In the genomic region with DNA sequence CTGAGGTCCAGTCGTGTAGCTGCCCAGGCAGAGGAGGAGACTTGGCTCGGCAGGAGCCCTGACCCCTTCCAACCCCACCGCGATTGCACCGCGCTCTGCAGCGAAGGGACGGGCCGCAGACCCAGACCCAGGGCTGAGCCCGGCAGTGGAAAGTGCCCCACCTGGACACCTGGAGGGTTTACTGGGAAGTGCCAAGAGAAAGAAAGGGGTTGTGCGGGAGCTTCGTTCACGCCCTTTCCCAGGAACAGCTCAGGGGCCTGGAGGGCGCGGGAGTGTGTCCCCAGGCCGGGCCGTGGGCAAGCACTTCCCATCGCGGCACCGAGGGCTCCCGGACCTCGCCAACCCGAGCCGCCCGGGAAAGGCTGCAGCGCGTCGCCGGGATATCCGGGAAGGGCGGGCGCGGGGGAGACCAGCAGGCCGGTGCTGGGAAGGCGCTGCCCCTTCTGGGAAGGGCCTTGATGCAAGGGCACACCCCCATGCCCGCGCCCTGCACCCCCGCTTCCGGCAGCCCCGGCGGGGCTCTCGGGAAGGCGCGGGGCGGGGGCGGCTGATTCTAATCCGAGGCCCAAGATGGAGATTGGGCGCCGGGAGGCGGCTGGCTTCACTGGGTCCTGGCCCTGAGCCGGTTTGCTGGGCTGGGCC, we compare ENCODE assay signal across 8 cellular contexts.
DNase-seq lines count a peak whose midpoint lies in the region; ATAC-seq lines count a peak whose summit lies in the region.

No MANE protein-coding gene starts in this region.

- H3K27ac Mint-ChIP-seq in dendritic cell treated with granulocyte-macrophage colony-stimulating factor and Interleukin-4, amounts not matched to agents 40 ng/mL and 50 ng/mL, for 4 days: peak overlapping the region; percentile 86

- H3K27me3 Mint-ChIP-seq in dendritic cell treated with granulocyte-macrophage colony-stimulating factor and Interleukin-4, amounts not matched to agents 40 ng/mL and 50 ng/mL, for 4 days: peaks cover 4% of the 10 kb centered on the region

- intact Hi-C loops in dendritic cell treated with granulocyte-macrophage colony-stimulating factor and Interleukin-4, amounts not matched to agents 40 ng/mL and 50 ng/mL, for 4 days (cut with micrococcal nuclease): no loop called here

- H3K4me3 Mint-ChIP-seq in dendritic cell treated with granulocyte-macrophage colony-stimulating factor and Interleukin-4, amounts not matched to agents 40 ng/mL and 50 ng/mL, for 4 days: peak overlapping the region; percentile 81

- no peaks in the 10 kb centered on the region for H3K9me3 Mint-ChIP-seq in dendritic cell treated with granulocyte-macrophage colony-stimulating factor and Interleukin-4, amounts not matched to agents 40 ng/mL and 50 ng/mL, for 4 days

- no peaks in the 10 kb centered on the region for H3K27me3 ChIP-seq in layer of hippocampus (ENCODE audit: control insufficient read depth, insufficient read depth, low read length)

- DNase-seq in GM04504 (ENCODE audit: low read depth) (peak; percentile 35), RPMI8226 (no peak)
- DNase-seq in activated CD4-positive, alpha-beta T cell treated with anti-CD3 and anti-CD28 coated beads, Interleukin-2, amount 50 U/mL, for 24 hours (ENCODE audit: low read depth in 1 of 2, low spot score in 1 of 2): peak; percentile 40 to 41
- DNase-seq in stimulated activated CD4-positive, alpha-beta T cell treated with anti-CD3 and anti-CD28 coated beads, Interleukin-15, amount 100 ng/mL, for 24 hours: peak; percentile 83

- H3K36me3 Mint-ChIP-seq in dendritic cell treated with granulocyte-macrophage colony-stimulating factor and Interleukin-4, amounts not matched to agents 40 ng/mL and 50 ng/mL, for 4 days (ENCODE audit: low read depth): no peaks in the 10 kb centered on the region

- ATAC-seq in HG02610 (IDR thresholded peaks at IDR 0.05; ENCODE audit: unreplicated experiment) (no peak), GM21515 (IDR thresholded peaks at IDR 0.05; ENCODE audit: unreplicated experiment) (no peak)

- peaks cover 25% of the 10 kb centered on the region for H3K4me1 Mint-ChIP-seq in dendritic cell treated with granulocyte-macrophage colony-stimulating factor and Interleukin-4, amounts not matched to agents 40 ng/mL and 50 ng/mL, for 4 days (ENCODE audit: low read depth)

- H3K27ac ChIP-seq in layer of hippocampus (ENCODE audit: low read depth, low read length): peak overlapping the region; percentile 65
